Comparison of ENCODE assay signal across 11 cellular contexts in genomic region chr5:100992354-100992753, GRCh38.
"Had no signal": no experiment of that assay in that cellular context is flagged by ENCODE, and none has a peak within 500 bp of the region (broad histone marks: within the 10 kb centered on the region; RNA-seq: fewer than 3 reads in every experiment).

No MANE protein-coding gene starts in this region.

- H3K9ac ChIP-seq: GM23248 had no signal

- H3K9me3 ChIP-seq: HAP-1 had no signal

- H3K4me1 Mint-ChIP-seq: GM23338, H9 had no signal

- H3K27ac Mint-ChIP-seq: GM23338, H9, HFFc6 had no signal

- H3K4me3 Mint-ChIP-seq: GM23338, H9, HFFc6 had no signal

- H3K27ac ChIP-seq: GM23248 had no signal

- DNase-seq: GM23248, GOT3, H7, H9, HCEC 1CT, HFFc6 had no signal

- H3K36me3 ChIP-seq: HAP-1 had no signal

- FAIRE-seq: H1, H54 had no signal

- H2AFZ ChIP-seq: GM23248, GM23338 had no signal

- H3K4me3 ChIP-seq: GM23248, GM23338, HAP-1 had no signal

- ATAC-seq: GM23338, HCT116 had no signal

- H3K4me1 ChIP-seq: HAP-1 had no signal

- H3K4me2 ChIP-seq: GM23338 had no signal
